Comparison of ENCODE assay signal across 11 cellular contexts in the genomic region with DNA sequence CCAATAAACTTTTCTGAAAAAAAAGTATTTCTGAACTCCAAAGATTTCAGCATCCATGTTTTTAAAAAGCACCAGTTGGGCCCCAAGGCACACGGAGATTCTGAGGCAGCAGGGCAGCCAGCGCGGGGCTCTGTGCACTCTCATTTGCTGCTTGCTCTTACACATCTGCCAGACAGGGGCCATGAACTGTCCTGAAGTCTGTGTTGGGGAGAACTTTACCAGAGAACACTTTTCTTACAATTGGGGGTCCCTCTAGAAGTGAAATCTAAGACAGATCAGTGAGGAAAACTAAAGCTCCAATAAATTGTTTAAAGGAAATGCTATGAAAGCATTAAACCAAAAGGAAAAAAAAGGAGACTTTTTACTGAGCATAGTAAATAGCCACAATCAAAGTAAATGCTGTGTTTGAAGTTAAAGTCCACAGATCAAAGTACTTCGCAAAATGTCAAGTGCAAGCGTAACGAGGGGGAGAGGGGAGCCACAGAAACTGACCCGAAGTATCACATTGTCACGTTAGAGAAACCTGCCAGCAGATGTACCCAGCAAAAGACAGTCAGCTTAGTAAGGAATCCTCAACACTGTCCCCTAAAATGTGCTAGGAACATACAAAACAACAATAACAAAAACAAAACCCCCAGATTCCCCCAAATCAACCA. TPM values are rescaled to one million over a fixed set of nuclear protein-coding genes. Genes with fewer than 3 reads are reported as not detected.
DNase-seq lines count a peak whose midpoint lies in the region; ATAC-seq and TF ChIP-seq lines count a peak whose summit lies in the region.
"Had no signal": no experiment of that assay in that cellular context is flagged by ENCODE, and none has a peak within 500 bp of the region (broad histone marks: within the 10 kb centered on the region; RNA-seq: fewer than 3 reads in every experiment).

No MANE protein-coding gene starts in this region.

- peak overlapping the region in 1 of 2 experiments; percentile 85; a peak in 1 of 4 replicates for H3K27ac ChIP-seq in SK-N-SH (ENCODE audit: low read depth in 2 of 2, low read length in 1 of 2)
- H3K27ac ChIP-seq in gastroesophageal sphincter, result peak overlapping the region; percentile 46 to 80 (median 66)
- H3K27ac ChIP-seq in muscle layer of duodenum (ENCODE audit: low read length), result peak overlapping the region; percentile 58
- H3K27ac ChIP-seq in urinary bladder (ENCODE audit: low read depth), result peak overlapping the region; percentile 43
- H3K27ac ChIP-seq: 22Rv1, KMS-11 had no signal

- CTCF ChIA-PET in SK-N-SH (lab: Yijun Ruan, JAX), result interaction anchor here (1.4 kb wide), 1 partner anchor 247 kb away, joined by 3 read pairs; no protein-coding TSS in a partner anchor

- H3K79me2 ChIP-seq in SK-N-SH (ENCODE audit: insufficient read depth), result no peaks in the 10 kb centered on the region

- intact Hi-C loops in posterior vena cava (cut with DNase I), result loop anchor here (2.0 to 5.0 kb wide), 2 partner anchors 25 to 37 kb away; no protein-coding TSS in a partner anchor

- H3K27me3 ChIP-seq in SK-N-SH (ENCODE audit: insufficient read depth), result no peaks in the 10 kb centered on the region
- no peaks in the 10 kb centered on the region for H3K27me3 ChIP-seq in gastroesophageal sphincter
- H3K27me3 ChIP-seq in muscle layer of duodenum (ENCODE audit: low read depth, low read length), result no peaks in the 10 kb centered on the region

- TF ChIP-seq CTCF in SK-N-SH (IDR thresholded peaks at IDR 0.05) (no peak), gastroesophageal sphincter (IDR thresholded peaks at IDR 0.05) (no peak)

- H3K4me1 ChIP-seq in SK-N-SH (ENCODE audit: control insufficient read depth in 1 of 2, insufficient read depth in 2 of 2, low read depth in 1 of 2, low read length in 1 of 2), result peaks cover 2 to 6% of the 10 kb centered on the region in 2 experiments; a peak in 2 of 4 replicates
- peaks cover 3 to 29% (median 4%) of the 10 kb centered on the region in 3 donors for H3K4me1 ChIP-seq in gastroesophageal sphincter
- peaks cover 0 to 7% of the 10 kb centered on the region in 2 donors for H3K4me1 ChIP-seq in muscle layer of duodenum (ENCODE audit: control insufficient read depth in 1 of 2, insufficient read depth in 2 of 2, low read length in 2 of 2)
- no peaks in the 10 kb centered on the region for H3K4me1 ChIP-seq in urinary bladder (ENCODE audit: insufficient read depth)

- TF ChIP-seq EP300 in SK-N-SH (IDR thresholded peaks at IDR 0.05; ENCODE audit: borderline replicate concordance in 1 of 2, low read depth in 1 of 2, low read length in 1 of 2) (no peak), gastroesophageal sphincter (IDR thresholded peaks at IDR 0.05) (no peak)

- H3K9ac ChIP-seq in SK-N-SH, result peak overlapping the region; percentile 51; the same call in 1 of the 2 replicates
- H3K9ac ChIP-seq: KMS-11 had no signal

- H3F3A ChIP-seq in SK-N-SH (replicated peaks; ENCODE audit: insufficient read depth), result peaks cover 18% of the 10 kb centered on the region

- H3K9me3 ChIP-seq in SK-N-SH (no peaks in the 10 kb centered on the region), gastroesophageal sphincter (peaks cover 0 to 5% (median 0%) of the 10 kb centered on the region in 3 donors), muscle layer of duodenum (ENCODE audit: control insufficient read depth in 1 of 2, low read length in 2 of 2) (no peaks in the 10 kb centered on the region)

- TF ChIP-seq RAD21 in SK-N-SH (IDR thresholded peaks at IDR 0.05; ENCODE audit: low read length), result no peak

- peak overlapping the region; percentile 57 for H3K4me2 ChIP-seq in SK-N-SH
- H3K4me2 ChIP-seq: KMS-11 had no signal

- POLR2A ChIA-PET in SK-N-SH (lab: Yijun Ruan, JAX), result no interaction called here

- no peaks in the 10 kb centered on the region for H3K9me2 ChIP-seq in SK-N-SH

- 0 out of 2 replicates have a peak overlapping the region, but pooled peaks have one; percentile 12 for H2AFZ ChIP-seq in SK-N-SH (ENCODE audit: low read depth)

- no peaks in the 10 kb centered on the region for H3K36me3 ChIP-seq in SK-N-SH (replicated peaks in 1 of 2; ENCODE audit: control insufficient read depth in 1 of 2, insufficient read depth in 2 of 2, low read length in 1 of 2)
- H3K36me3 ChIP-seq in gastroesophageal sphincter, result no peaks in the 10 kb centered on the region
- H3K36me3 ChIP-seq in muscle layer of duodenum (ENCODE audit: control insufficient read depth in 1 of 2, insufficient read depth in 2 of 2, low read length in 2 of 2), result peaks cover 0 to 4% of the 10 kb centered on the region in 2 donors
- no peaks in the 10 kb centered on the region for H3K36me3 ChIP-seq in urinary bladder (ENCODE audit: insufficient read depth)

- no peak for TF ChIP-seq POLR2A in gastroesophageal sphincter (IDR thresholded peaks at IDR 0.05)

- no peaks in the 10 kb centered on the region for H4K20me1 ChIP-seq in SK-N-SH (ENCODE audit: insufficient read depth)

- peak overlapping the region in 1 of 2 experiments; percentile 18; a peak in 1 of 4 replicates for H3K4me3 ChIP-seq in SK-N-SH (ENCODE audit: low read depth in 2 of 2, low read length in 1 of 2)
- peak overlapping the region; percentile 41 to 43 for H3K4me3 ChIP-seq in gastroesophageal sphincter
- peak overlapping the region; percentile 7 to 45 for H3K4me3 ChIP-seq in muscle layer of duodenum (ENCODE audit: low read depth in 1 of 2, low read length in 2 of 2)
- peak overlapping the region; percentile 17 for H3K4me3 ChIP-seq in urinary bladder (ENCODE audit: low read depth, low read length)

- no peak for DNase-seq in SK-N-SH
- DNase-seq in posterior vena cava (ENCODE audit: low spot score), result no peak
- DNase-seq: activated naive CD8-positive, alpha-beta T cell treated with anti-CD3 and anti-CD28 coated beads, Interleukin-2, amount 10 ng/mL, durations not matched to agents 7 days and 5 days had no signal

- no peak; the same call in 2 of the 3 replicates for ATAC-seq in SK-N-SH treated with all-trans-retinoic acid at 6 μM for 48 hours
- no peak for ATAC-seq in gastroesophageal sphincter
- ATAC-seq in GM21529 (IDR thresholded peaks at IDR 0.05; ENCODE audit: unreplicated experiment), result no peak
- ATAC-seq in GM21360 (IDR thresholded peaks at IDR 0.05; ENCODE audit: unreplicated experiment), result no peak

- 81% methylated on average over 8 of the region's 8 CpGs for WGBS in SK-N-SH (ENCODE audit: low lambda C conversion rate)
- whole genome bisulfite sequencing in gastroesophageal sphincter (ENCODE audit: low coverage in 1 of 2), 2 donors, result 43 to 47% methylated on average over 8 of the region's 8 CpGs
- 55% methylated on average over 8 of the region's 8 CpGs for WGBS in urinary bladder

TF ChIP-seq in SK-N-SH, 30 proteins besides CTCF, POLR2A, EP300 and RAD21 (continues in another document):
- TF ChIP-seq IRF3 (IDR thresholded peaks at IDR 0.05; ENCODE audit: low read depth, low read length) (no peak), SMC3 (IDR thresholded peaks at IDR 0.05; ENCODE audit: low read depth, low read length) (no peak), SIN3A (IDR thresholded peaks at IDR 0.05; ENCODE audit: borderline replicate concordance, low read depth, low read length) (no peak)
- TF ChIP-seq, protein P1, sequence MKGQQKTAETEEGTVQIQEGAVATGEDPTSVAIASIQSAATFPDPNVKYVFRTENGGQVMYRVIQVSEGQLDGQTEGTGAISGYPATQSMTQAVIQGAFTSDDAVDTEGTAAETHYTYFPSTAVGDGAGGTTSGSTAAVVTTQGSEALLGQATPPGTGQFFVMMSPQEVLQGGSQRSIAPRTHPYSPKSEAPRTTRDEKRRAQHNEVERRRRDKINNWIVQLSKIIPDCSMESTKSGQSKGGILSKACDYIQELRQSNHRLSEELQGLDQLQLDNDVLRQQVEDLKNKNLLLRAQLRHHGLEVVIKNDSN (IDR thresholded peaks at IDR 0.05; ENCODE audit: borderline replicate concordance, low read depth), result no peak

TF ChIP-seq in SK-N-SH treated with all-trans-retinoic acid at 6 μM for 48 hours, 23 proteins besides CTCF, POLR2A, EP300 and RAD21 (continues in another document):
- TF ChIP-seq ZFP3 (CRISPR knock-in tag; IDR thresholded peaks at IDR 0.05) (no peak), RARB (CRISPR knock-in tag; IDR thresholded peaks at IDR 0.05) (no peak), ISL1 (CRISPR knock-in tag; IDR thresholded peaks at IDR 0.05) (no peak), OSR1 (CRISPR knock-in tag; IDR thresholded peaks at IDR 0.05) (no peak), POU6F1 (CRISPR knock-in tag; IDR thresholded peaks at IDR 0.05; ENCODE audit: borderline replicate concordance, low read depth) (no peak), ZNF70 (CRISPR knock-in tag; IDR thresholded peaks at IDR 0.05) (no peak), TOX (CRISPR knock-in tag; IDR thresholded peaks at IDR 0.05; ENCODE audit: borderline replicate concordance) (no peak), ZC3H10 (CRISPR knock-in tag; IDR thresholded peaks at IDR 0.05) (no peak), BACH2 (CRISPR knock-in tag; IDR thresholded peaks at IDR 0.05; ENCODE audit: borderline replicate concordance) (no peak), ZNF8 (CRISPR knock-in tag; IDR thresholded peaks at IDR 0.05) (no peak), CSDC2 (CRISPR knock-in tag; IDR thresholded peaks at IDR 0.05) (no peak)

RNA-seq across cellular contexts. Expression of gene SORBS2, which starts 37.8 kb away (rescaled TPM):
- polyA plus RNA-seq in SK-N-SH (2012; rRNA removed), result 2.5 and 3.1 TPM in 2 replicates
- polyA plus RNA-seq in SK-N-SH (2012; cell fraction: cytosol; rRNA removed), result 1.5 and 2.4 TPM in 2 replicates
- polyA plus RNA-seq in SK-N-SH (2012; cell fraction: nucleus; rRNA removed), result 3.8 and 4.7 TPM in 2 replicates
- 1,000 to 10,000 TPM in 2 of 4 donors, 100 to 1,000 TPM in 2; 640 to 1,569 (median 1,016) TPM for total RNA-seq in gastroesophageal sphincter
- 83.4 TPM for total RNA-seq in urinary bladder
- 493 TPM for polyA plus RNA-seq in urinary bladder
- total RNA-seq in posterior vena cava, result 100 to 1,000 TPM; 139 to 166 TPM
- total RNA-seq: activated naive CD8-positive, alpha-beta T cell treated with anti-CD3 and anti-CD28 coated beads, Interleukin-2, amount 10 ng/mL, durations not matched to agents 7 days and 5 days had no signal
